Comparison of ENCODE assay signal across 8 cellular contexts in the genomic region with DNA sequence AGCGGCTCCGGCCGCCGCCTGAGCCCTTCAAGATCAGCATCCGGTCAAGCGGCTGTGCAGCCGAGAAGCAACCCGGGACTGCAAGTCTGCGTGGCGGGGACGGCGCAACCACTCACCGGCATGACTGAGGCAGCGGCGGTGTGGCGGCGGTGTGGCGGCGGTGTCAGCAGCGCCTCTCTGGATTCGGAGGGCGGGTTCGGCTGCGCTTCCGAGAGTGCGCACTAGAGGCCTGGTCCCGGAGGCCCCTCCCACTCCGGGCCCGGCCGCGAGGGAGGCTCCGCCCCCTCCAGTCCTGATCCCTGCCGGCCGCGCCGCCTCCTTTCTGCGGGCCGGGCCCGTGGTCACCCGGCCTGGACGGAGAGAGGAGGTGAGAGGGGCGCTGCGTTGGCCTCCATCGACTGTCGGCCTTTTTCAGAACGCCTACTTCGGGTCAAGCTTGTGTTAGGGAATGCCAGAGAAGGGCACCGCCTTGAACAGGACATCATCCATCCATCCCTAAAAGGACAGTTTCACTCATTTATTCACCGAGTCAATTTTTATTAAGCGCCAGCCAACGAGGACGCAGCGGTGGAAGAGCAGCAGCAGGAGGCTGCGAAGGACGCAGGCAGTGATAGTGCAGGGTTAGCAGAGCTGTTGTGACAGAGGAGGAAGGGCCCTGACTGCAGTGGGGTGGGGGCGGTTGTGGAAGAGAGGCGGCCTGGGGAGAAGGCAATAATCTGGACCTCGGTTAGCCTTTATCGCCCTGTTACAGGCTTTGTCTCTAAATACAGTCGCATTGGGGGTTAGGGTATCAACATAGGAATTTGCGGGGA. TPM values are rescaled to one million over a fixed set of nuclear protein-coding genes. Genes with fewer than 3 reads are reported as not detected.
DNase-seq lines count a peak whose midpoint lies in the region; ATAC-seq and TF ChIP-seq lines count a peak whose summit lies in the region.

A gene with protein sequence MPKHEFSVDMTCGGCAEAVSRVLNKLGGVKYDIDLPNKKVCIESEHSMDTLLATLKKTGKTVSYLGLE (minus strand): TSS at position 202 of the 812 bp plus-strand sequence. CDS start 80 bp downstream, at position 122.

- ATAC-seq in GM21825 (IDR thresholded peaks at IDR 0.05; ENCODE audit: unreplicated experiment) = peak; percentile 97
- ATAC-seq in foreskin keratinocyte = peak; percentile 96

- H3K9me2 ChIP-seq in Karpas-422 (replicated peaks; ENCODE audit: insufficient read depth, low read length) = no peaks in the 10 kb centered on the region

- H3K9me3 ChIP-seq in ES-I3 (ENCODE audit: control insufficient read depth, insufficient read depth, low read length) = no peaks in the 10 kb centered on the region
- H3K9me3 ChIP-seq in Karpas-422 (ENCODE audit: low read length) = no peaks in the 10 kb centered on the region
- no peaks in the 10 kb centered on the region for H3K9me3 ChIP-seq in SJSA1 (replicated peaks)
- H3K9me3 ChIP-seq in neuronal stem cell (replicated peaks in 1 of 2; ENCODE audit: control insufficient read depth in 2 of 2, insufficient read depth in 1 of 2, low read depth in 1 of 2, low read length in 2 of 2) = no peaks in the 10 kb centered on the region

- H3K4me2 ChIP-seq in Karpas-422 (ENCODE audit: low read depth, low read length, poor library complexity, severe bottlenecking) (peak within 1 kb of the TSS; percentile 93), neuronal stem cell (ENCODE audit: insufficient read depth, low read length, poor library complexity, severe bottlenecking) (peak within 1 kb of the TSS; percentile 95)

- H2AFZ ChIP-seq in Karpas-422 (ENCODE audit: low read length) (peak within 1 kb of the TSS; percentile 97), neuronal stem cell (ENCODE audit: low read length) (peak within 1 kb of the TSS; percentile 95)

- H3K79me2 ChIP-seq in Karpas-422 (ENCODE audit: low read length) = peaks cover 46% of the 10 kb centered on the region

- H3K14ac ChIP-seq in neuronal stem cell (ENCODE audit: low read length) = no peak within 1 kb of the TSS

- H3K4me1 ChIP-seq in ES-I3 (ENCODE audit: insufficient read depth, low read length) (peaks cover 21% of the 10 kb centered on the region), Karpas-422 (ENCODE audit: low read length) (peaks cover 23% of the 10 kb centered on the region), SJSA1 (replicated peaks) (peaks cover 15% of the 10 kb centered on the region), foreskin keratinocyte (peaks cover 9% of the 10 kb centered on the region), neuronal stem cell (ENCODE audit: control insufficient read depth in 2 of 2, insufficient read depth in 1 of 2, low read depth in 1 of 2, low read length in 2 of 2) (peaks cover 5 to 15% of the 10 kb centered on the region in 2 donors)

- H3K27me3 ChIP-seq in Karpas-422 (ENCODE audit: low read length) (no peaks in the 10 kb centered on the region), SJSA1 (replicated peaks) (no peaks in the 10 kb centered on the region), foreskin keratinocyte (no peaks in the 10 kb centered on the region), neuronal stem cell (ENCODE audit: control insufficient read depth in 3 of 3, insufficient read depth in 3 of 3, low read depth in 1 of 3, low read length in 3 of 3) (no peaks in the 10 kb centered on the region)

- no peak within 1 kb of the TSS for H2BK5ac ChIP-seq in neuronal stem cell (ENCODE audit: low read length)

- no CpG with 5 or more reads among the region's 61 CpGs for WGBS in neuronal stem cell (ENCODE audit: extremely low coverage in 2 of 2, insufficient read length in 2 of 2, insufficient replicate concordance in 1 of 2), 2 donors

- no peak within 1 kb of the TSS for H2BK120ac ChIP-seq in neuronal stem cell (ENCODE audit: low read depth, low read length)

- peak within 1 kb of the TSS; percentile 68 for H3K18ac ChIP-seq in neuronal stem cell (ENCODE audit: low read length)

- H2BK15ac ChIP-seq in neuronal stem cell (ENCODE audit: low read length) = peak within 1 kb of the TSS; percentile 97

- H3K9ac ChIP-seq in ES-I3 (ENCODE audit: low read depth, low read length) = peak within 1 kb of the TSS; percentile 97
- peak within 1 kb of the TSS; percentile 95 for H3K9ac ChIP-seq in Karpas-422 (ENCODE audit: low read length)
- H3K9ac ChIP-seq in neuronal stem cell (ENCODE audit: low read depth, low read length, poor library complexity) = peak within 1 kb of the TSS; percentile 93

- H3K36me3 ChIP-seq in ES-I3 (ENCODE audit: insufficient read depth, low read length) (no peaks in the 10 kb centered on the region), Karpas-422 (ENCODE audit: insufficient read depth, low read length) (no peaks in the 10 kb centered on the region), SJSA1 (peaks cover 9% of the 10 kb centered on the region), neuronal stem cell (replicated peaks in 1 of 2; ENCODE audit: control insufficient read depth in 2 of 2, insufficient read depth in 2 of 2, low read length in 2 of 2) (no peaks in the 10 kb centered on the region)

- no peaks in the 10 kb centered on the region for H3K79me1 ChIP-seq in neuronal stem cell (ENCODE audit: low read depth, low read length)

- H4K20me1 ChIP-seq in Karpas-422 (ENCODE audit: insufficient read depth, low read depth, low read length) = no peaks in the 10 kb centered on the region

- no peak within 1 kb of the TSS for H2AK5ac ChIP-seq in neuronal stem cell (ENCODE audit: low read depth, low read length)

- peak within 1 kb of the TSS; percentile 28 for H3K23ac ChIP-seq in neuronal stem cell (ENCODE audit: low read depth, low read length, poor library complexity)

- H3K4me3 ChIP-seq in Karpas-422 (ENCODE audit: low read length) = peak within 1 kb of the TSS; percentile 94
- peak within 1 kb of the TSS; percentile 53 for H3K4me3 ChIP-seq in SJSA1
- peak within 1 kb of the TSS; percentile 91 for H3K4me3 ChIP-seq in neuronal stem cell (ENCODE audit: low read length in 2 of 2)

- H4K8ac ChIP-seq in neuronal stem cell (ENCODE audit: low read depth, low read length) = no peak within 1 kb of the TSS

- DNase-seq in Karpas-422 = peak; percentile 96
- DNase-seq in SJSA1 (ENCODE audit: low read depth in 1 of 2, low spot score in 2 of 2) = peak; percentile 96 to 98
- peak; percentile 78 to 88 (median 80) for DNase-seq in activated naive CD4-positive, alpha-beta T cell (lab: John Stamatoyannopoulos, UW)
- peak in 1 of 2 donors; percentile 68 for DNase-seq in foreskin keratinocyte
- DNase-seq in neuronal stem cell (ENCODE audit: low spot score) = peak; percentile 91

- no peak within 1 kb of the TSS for H3K4ac ChIP-seq in neuronal stem cell (ENCODE audit: low read length)

- H2BK12ac ChIP-seq in neuronal stem cell (ENCODE audit: low read length) = no peak within 1 kb of the TSS

- TF ChIP-seq CTCF in foreskin keratinocyte (conservative IDR thresholded peaks at IDR 0.05) (peak; percentile 27), subcutaneous adipose tissue (IDR thresholded peaks at IDR 0.05; ENCODE audit: low read depth) (no peak)

- peak within 1 kb of the TSS; percentile 34; the same call in 1 of the 2 replicates for H3K27ac ChIP-seq in Karpas-422 (ENCODE audit: low read length)
- peak within 1 kb of the TSS; percentile 50 for H3K27ac ChIP-seq in SJSA1
- H3K27ac ChIP-seq in foreskin keratinocyte = peak within 1 kb of the TSS; percentile 11
- peak within 1 kb of the TSS; percentile 71 for H3K27ac ChIP-seq in neuronal stem cell (replicated peaks; ENCODE audit: low read length)

- H4K91ac ChIP-seq in neuronal stem cell (ENCODE audit: low read depth, low read length, poor library complexity) = no peak within 1 kb of the TSS

RNA-seq across cellular contexts. Expression of the gene that starts here (rescaled TPM):
- total RNA-seq in Karpas-422 (2014; rRNA removed; shearing (Covaris generic); ENCODE audit: low replicate concordance) = 104 and 114 TPM in 2 replicates
- 101 and 124 TPM in 2 replicates for total RNA-seq in SJSA1 (2014; rRNA removed; shearing (Covaris generic))
- 175 and 202 TPM in 2 replicates for total RNA-seq in foreskin keratinocyte
- polyA plus RNA-seq in foreskin keratinocyte = 352 and 359 TPM in 2 replicates
- polyA plus RNA-seq in neuronal stem cell (2013, experiment 1 of 2) = 156 TPM
- 162 TPM for polyA plus RNA-seq in neuronal stem cell (2013, experiment 2 of 2)
- 100 to 1,000 TPM in 3 of 4 donors, 10 to 100 TPM in 1; 59.5 to 125 (median 109) TPM for total RNA-seq in subcutaneous adipose tissue

Comparison
In these comparisons a context has a peak if more than half of its experiments do, and no peak if none do; other contexts are left out.
1. H3K27ac ChIP-seq: peak in every context shown above with its lines; median percentile 71 in neuronal stem cell; 50 in SJSA1; 34 in Karpas-422; 11 in foreskin keratinocyte.